In the genomic region with DNA sequence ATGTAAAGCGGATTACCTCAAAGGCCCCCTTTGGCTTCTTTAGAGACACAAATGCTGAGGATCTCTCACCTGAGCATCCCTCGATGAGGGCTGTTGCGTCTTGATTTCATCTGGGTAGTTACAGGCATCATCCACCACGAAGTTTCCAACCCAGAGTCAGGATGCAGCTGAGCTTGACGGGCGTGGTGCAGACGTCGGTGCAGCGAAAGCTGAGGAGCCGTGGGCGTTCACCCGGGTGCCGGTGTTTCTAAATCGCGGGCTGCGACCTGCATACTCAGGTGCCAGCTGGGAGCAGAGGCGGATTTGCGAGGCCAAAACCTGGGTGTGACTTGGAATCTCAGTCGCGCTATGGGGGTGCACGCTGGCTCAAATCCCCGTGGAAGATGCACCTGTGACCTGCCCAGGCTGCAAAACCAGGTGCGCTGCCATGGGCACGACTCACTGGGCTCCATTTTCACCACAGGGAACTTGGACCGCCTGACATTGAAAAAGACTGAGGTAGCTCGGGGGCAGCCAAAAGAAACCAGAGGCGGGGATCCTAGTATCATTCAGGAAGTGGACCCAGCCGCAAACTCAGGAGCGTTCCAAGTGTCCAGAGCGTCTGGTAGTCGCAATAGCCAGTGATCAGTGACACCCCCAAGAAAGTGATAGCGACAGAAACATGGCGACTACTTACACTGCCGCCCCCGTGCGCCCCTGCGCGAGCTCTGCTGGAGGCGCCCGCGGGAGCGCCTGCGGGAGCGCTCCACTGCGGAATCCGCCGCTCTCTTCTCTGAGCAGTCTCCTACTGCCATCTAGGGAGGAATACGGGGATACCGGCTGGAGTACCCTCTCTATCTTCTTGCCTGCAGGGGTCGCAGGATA, we compare ENCODE assay signal across 8 cellular contexts. TPM values are rescaled to one million over a fixed set of nuclear protein-coding genes. Genes with fewer than 3 reads are reported as not detected.
DNase-seq lines count a peak whose midpoint lies in the region; ATAC-seq and TF ChIP-seq lines count a peak whose summit lies in the region.

No MANE protein-coding gene starts in this region.

- intact Hi-C loops in CD14-positive monocyte (cut with micrococcal nuclease) = loop anchor here (5.0 to 10.0 kb wide), 2 partner anchors 50 to 108 kb away; no protein-coding TSS in a partner anchor

- H2AFZ ChIP-seq in neural progenitor cell (replicated peaks) = peak overlapping the region; percentile 82

- H3K36me3 Mint-ChIP-seq in CD14-positive monocyte (peaks cover 3 to 7% of the 10 kb centered on the region in 2 donors), neural progenitor cell (no peaks in the 10 kb centered on the region)

- H3K27me3 Mint-ChIP-seq in CD14-positive monocyte (ENCODE audit: low read depth in 3 of 3) (peaks cover 48 to 76% (median 69%) of the 10 kb centered on the region in 3 donors), neural progenitor cell (ENCODE audit: insufficient read depth, low read depth) (peaks cover 34% of the 10 kb centered on the region)

- peak overlapping the region in 1 of 7 donors; percentile 20 for H3K27ac Mint-ChIP-seq in CD14-positive monocyte
- no peak overlapping the region for H3K27ac Mint-ChIP-seq in neural progenitor cell

- H3K4me1 Mint-ChIP-seq in CD14-positive monocyte (peaks cover 18% of the 10 kb centered on the region), neural progenitor cell (peaks cover 8% of the 10 kb centered on the region)

- H3K4me2 ChIP-seq in neural progenitor cell = peak overlapping the region; percentile 91

- ATAC-seq in foreskin keratinocyte (peak; percentile 62), GM18517 (IDR thresholded peaks at IDR 0.05; ENCODE audit: unreplicated experiment) (no peak), HG03045 (IDR thresholded peaks at IDR 0.05; ENCODE audit: unreplicated experiment) (no peak)

- H3K9me3 Mint-ChIP-seq in CD14-positive monocyte = peaks cover 3 to 21% (median 12%) of the 10 kb centered on the region in 7 donors
- H3K9me3 Mint-ChIP-seq in neural progenitor cell = peaks cover 2% of the 10 kb centered on the region

- H3K4me3 ChIP-seq in HL-60 (replicated peaks; ENCODE audit: insufficient read depth, low read length) = no peak overlapping the region; the same call in 1 of the 2 replicates
- H3K4me3 ChIP-seq in neural progenitor cell = peak overlapping the region; percentile 63

- peaks cover 23% of the 10 kb centered on the region for H3K27me3 ChIP-seq in HL-60 (ENCODE audit: insufficient read depth, poor library complexity, severe bottlenecking)
- peaks cover 40% of the 10 kb centered on the region for H3K27me3 ChIP-seq in foreskin keratinocyte
- H3K27me3 ChIP-seq in neural progenitor cell = peaks cover 58% of the 10 kb centered on the region

- H3K36me3 ChIP-seq in neural progenitor cell = no peaks in the 10 kb centered on the region

- H3K4me3 Mint-ChIP-seq in CD14-positive monocyte = peak overlapping the region in 1 of 2 donors; percentile 87
- peak overlapping the region; percentile 85 for H3K4me3 Mint-ChIP-seq in neural progenitor cell

- no peak for DNase-seq in CD14-positive monocyte (ENCODE audit: low spot score)
- DNase-seq in HL-60 (ENCODE audit: low read depth in 1 of 2, low spot score in 1 of 2) = peak; percentile 57 to 78
- peak; percentile 85 to 93 for DNase-seq in NCI-H524 (lab: John Stamatoyannopoulos, UW)
- peak; percentile 41 for DNase-seq in activated T-cell treated with anti-CD3 and anti-CD28 coated beads for 48 hours (ENCODE audit: low read depth)
- DNase-seq in foreskin keratinocyte = peak in 1 of 2 donors; percentile 60
- DNase-seq in neural progenitor cell (ENCODE audit: low spot score) = peak; percentile 94

- H3K79me2 ChIP-seq in neural progenitor cell (ENCODE audit: low read depth) = no peaks in the 10 kb centered on the region

- H3F3A ChIP-seq in neural progenitor cell (ENCODE audit: low read depth) = peaks cover 3% of the 10 kb centered on the region

- H3K27ac ChIP-seq in HL-60 (replicated peaks) = no peak overlapping the region
- H3K27ac ChIP-seq in foreskin keratinocyte = no peak overlapping the region
- no peak overlapping the region for H3K27ac ChIP-seq in neural progenitor cell

- no peaks in the 10 kb centered on the region for H3K9me3 ChIP-seq in neural progenitor cell (ENCODE audit: low read depth)

- peak; percentile 52 for TF ChIP-seq CTCF in CD14-positive monocyte (IDR thresholded peaks at IDR 0.05)
- TF ChIP-seq CTCF in HL-60 (IDR thresholded peaks at IDR 0.05; ENCODE audit: insufficient read depth, low read length) = peak; percentile 91
- TF ChIP-seq CTCF in foreskin keratinocyte (conservative IDR thresholded peaks at IDR 0.05) = peak; percentile 100
- peak; percentile 100 for TF ChIP-seq CTCF in neural progenitor cell (IDR thresholded peaks at IDR 0.05)

- H4K20me1 ChIP-seq in neural progenitor cell (ENCODE audit: low read depth) = no peaks in the 10 kb centered on the region

- H3K9ac ChIP-seq in neural progenitor cell = no peak overlapping the region

- H3K4me1 ChIP-seq in foreskin keratinocyte (peaks cover 4% of the 10 kb centered on the region), neural progenitor cell (peaks cover 5% of the 10 kb centered on the region)

RNA-seq across cellular contexts. Expression of a gene that starts 36.4 kb away (rescaled TPM):
- polyA plus RNA-seq in CD14-positive monocyte (not detected), foreskin keratinocyte (not detected in 2 replicates)
- total RNA-seq in foreskin keratinocyte (not detected in 2 replicates), neural progenitor cell (ENCODE audit: low replicate concordance) (0.15 and 0.21 TPM in 2 replicates)

RNA-seq across cellular contexts. Expression of a gene that starts 47.3 kb away (rescaled TPM):
- polyA plus RNA-seq in CD14-positive monocyte = not detected
- total RNA-seq in foreskin keratinocyte = 2.3 and 5.2 TPM in 2 replicates
- polyA plus RNA-seq in foreskin keratinocyte = 3.0 and 7.9 TPM in 2 replicates
- not detected in 2 replicates for total RNA-seq in neural progenitor cell (ENCODE audit: low replicate concordance)

RNA-seq across cellular contexts. Expression of a gene that starts 54.3 kb away (rescaled TPM):
- polyA plus RNA-seq in CD14-positive monocyte = under 1 TPM; 0.36 to 0.39 TPM
- total RNA-seq in foreskin keratinocyte = not detected in 2 replicates
- polyA plus RNA-seq in foreskin keratinocyte = not detected in 2 replicates
- total RNA-seq in neural progenitor cell (ENCODE audit: low replicate concordance) = not detected in 2 replicates
